1 cellular context compared by ENCODE assay signal in the genomic region with DNA sequence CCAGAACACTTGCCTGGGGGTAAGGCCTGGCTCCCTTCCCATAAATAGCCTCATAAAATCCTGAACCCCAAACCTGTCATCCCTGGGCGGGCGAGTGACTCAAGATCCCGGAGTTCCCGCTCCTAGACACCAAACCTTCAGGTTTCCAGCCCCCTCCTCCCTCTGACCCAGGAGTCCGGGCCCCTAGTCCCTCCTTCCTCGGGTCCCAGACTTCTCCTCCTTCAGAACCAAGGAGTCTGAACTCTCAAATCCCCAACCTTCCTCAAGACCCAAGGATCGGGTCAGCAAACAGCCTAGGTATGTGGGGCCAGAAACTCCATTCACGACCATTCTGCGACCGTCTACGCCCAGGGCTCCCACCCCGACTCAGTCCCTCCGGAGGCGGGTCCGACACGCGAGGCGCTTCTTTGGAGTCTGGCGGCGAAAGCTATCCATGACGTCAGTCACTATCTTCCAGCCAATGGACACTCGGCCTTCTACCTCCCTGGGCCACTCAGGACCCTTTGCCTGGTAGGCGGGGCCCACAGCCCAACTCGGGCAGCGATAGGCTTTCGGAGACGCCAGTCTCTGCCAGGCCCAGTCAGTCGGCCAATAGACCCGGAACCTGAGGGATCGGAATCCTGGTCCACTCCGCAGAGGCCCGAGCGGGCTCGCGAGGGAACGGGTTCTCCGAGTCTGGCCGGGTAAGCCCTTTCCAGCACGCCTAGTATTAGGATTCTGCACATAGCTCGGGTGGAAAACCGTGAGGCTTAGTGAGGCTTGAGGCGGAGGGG.
TF ChIP-seq lines count a peak whose summit lies in the region.

No MANE protein-coding gene starts in this region.

TF ChIP-seq in HEK293, 187 proteins besides CTCF, POLR2A, EP300 and RAD21 (continued from another document and continues in another):
- TF ChIP-seq ZNF10 (tag by site-specific recombination; IDR thresholded peaks at IDR 0.05) (0 out of 2 replicates have a peak, but pooled peaks have one; percentile 13), MEIS1 (CRISPR knock-in tag; IDR thresholded peaks at IDR 0.05; ENCODE audit: borderline replicate concordance) (no peak), PATZ1 (tag by site-specific recombination; IDR thresholded peaks at IDR 0.05) (peak; percentile 92), ZNF629 (tag by site-specific recombination; IDR thresholded peaks at IDR 0.05) (peak; percentile 93), ZNF692 (tag by site-specific recombination; IDR thresholded peaks at IDR 0.05) (peak; percentile 90), ZNF133 (tag by site-specific recombination; IDR thresholded peaks at IDR 0.05) (no peak), ZSCAN16 (tag by site-specific recombination; IDR thresholded peaks at IDR 0.05) (no peak), ZNF501 (tag by site-specific recombination; IDR thresholded peaks at IDR 0.05) (no peak; the same call in 1 of the 2 replicates), ZNF658 (tag by site-specific recombination; IDR thresholded peaks at IDR 0.05) (no peak), FEZF1 (tag by site-specific recombination; IDR thresholded peaks at IDR 0.05) (no peak), PRDM6 (tag by site-specific recombination; IDR thresholded peaks at IDR 0.05) (no peak), ZNF423 (tag by site-specific recombination; IDR thresholded peaks at IDR 0.05) (no peak), ZNF266 (tag by site-specific recombination; IDR thresholded peaks at IDR 0.05; ENCODE audit: low read depth) (no peak), WT1 (tag by site-specific recombination; IDR thresholded peaks at IDR 0.05) (peak; percentile 53), ZNF335 (tag by site-specific recombination; conservative IDR thresholded peaks at IDR 0.05) (peak; percentile 80), ATF2 (tag by site-specific recombination; IDR thresholded peaks at IDR 0.05; ENCODE audit: low read depth) (peak; percentile 100), ZNF112 (tag by site-specific recombination; IDR thresholded peaks at IDR 0.05) (no peak), ZNF664 (tag by site-specific recombination; IDR thresholded peaks at IDR 0.05) (0 out of 2 replicates have a peak, but pooled peaks have one; percentile 17), ZNF2 (tag by site-specific recombination; IDR thresholded peaks at IDR 0.05) (peak; percentile 60; the same call in 1 of the 2 replicates), GLIS2 (tag by site-specific recombination; IDR thresholded peaks at IDR 0.05) (peak; percentile 86), ZSCAN30 (tag by site-specific recombination; IDR thresholded peaks at IDR 0.05) (peak; percentile 68; the same call in 1 of the 2 replicates), ZNF426 (tag by site-specific recombination; IDR thresholded peaks at IDR 0.05) (no peak), ZNF394 (tag by site-specific recombination; IDR thresholded peaks at IDR 0.05; ENCODE audit: borderline replicate concordance) (peak; percentile 44), HOXD13 (CRISPR knock-in tag; IDR thresholded peaks at IDR 0.05; ENCODE audit: borderline replicate concordance) (no peak), SETDB1 (IDR thresholded peaks at IDR 0.05; ENCODE audit: insufficient read length, low read length) (no peak), ZNF843 (tag by site-specific recombination; IDR thresholded peaks at IDR 0.05) (no peak; the same call in 1 of the 2 replicates), OVOL3 (tag by site-specific recombination; IDR thresholded peaks at IDR 0.05) (no peak), IKZF3 (tag by site-specific recombination; IDR thresholded peaks at IDR 0.05) (peak; percentile 85), ZNF561 (tag by site-specific recombination; IDR thresholded peaks at IDR 0.05; ENCODE audit: borderline replicate concordance) (peak; percentile 76), ZNF324 (tag by site-specific recombination; IDR thresholded peaks at IDR 0.05) (peak; percentile 73; the same call in 1 of the 2 replicates)
- TF ChIP-seq, protein P1, sequence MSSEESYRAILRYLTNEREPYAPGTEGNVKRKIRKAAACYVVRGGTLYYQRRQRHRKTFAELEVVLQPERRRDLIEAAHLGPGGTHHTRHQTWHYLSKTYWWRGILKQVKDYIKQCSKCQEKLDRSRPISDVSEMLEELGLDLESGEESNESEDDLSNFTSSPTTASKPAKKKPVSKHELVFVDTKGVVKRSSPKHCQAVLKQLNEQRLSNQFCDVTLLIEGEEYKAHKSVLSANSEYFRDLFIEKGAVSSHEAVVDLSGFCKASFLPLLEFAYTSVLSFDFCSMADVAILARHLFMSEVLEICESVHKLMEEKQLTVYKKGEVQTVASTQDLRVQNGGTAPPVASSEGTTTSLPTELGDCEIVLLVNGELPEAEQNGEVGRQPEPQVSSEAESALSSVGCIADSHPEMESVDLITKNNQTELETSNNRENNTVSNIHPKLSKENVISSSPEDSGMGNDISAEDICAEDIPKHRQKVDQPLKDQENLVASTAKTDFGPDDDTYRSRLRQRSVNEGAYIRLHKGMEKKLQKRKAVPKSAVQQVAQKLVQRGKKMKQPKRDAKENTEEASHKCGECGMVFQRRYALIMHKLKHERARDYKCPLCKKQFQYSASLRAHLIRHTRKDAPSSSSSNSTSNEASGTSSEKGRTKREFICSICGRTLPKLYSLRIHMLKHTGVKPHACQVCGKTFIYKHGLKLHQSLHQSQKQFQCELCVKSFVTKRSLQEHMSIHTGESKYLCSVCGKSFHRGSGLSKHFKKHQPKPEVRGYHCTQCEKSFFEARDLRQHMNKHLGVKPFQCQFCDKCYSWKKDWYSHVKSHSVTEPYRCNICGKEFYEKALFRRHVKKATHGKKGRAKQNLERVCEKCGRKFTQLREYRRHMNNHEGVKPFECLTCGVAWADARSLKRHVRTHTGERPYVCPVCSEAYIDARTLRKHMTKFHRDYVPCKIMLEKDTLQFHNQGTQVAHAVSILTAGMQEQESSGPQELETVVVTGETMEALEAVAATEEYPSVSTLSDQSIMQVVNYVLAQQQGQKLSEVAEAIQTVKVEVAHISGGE (tag by site-specific recombination; conservative IDR thresholded peaks at IDR 0.05; ENCODE audit: low read depth), result peak; percentile 46
- TF ChIP-seq, protein P2, sequence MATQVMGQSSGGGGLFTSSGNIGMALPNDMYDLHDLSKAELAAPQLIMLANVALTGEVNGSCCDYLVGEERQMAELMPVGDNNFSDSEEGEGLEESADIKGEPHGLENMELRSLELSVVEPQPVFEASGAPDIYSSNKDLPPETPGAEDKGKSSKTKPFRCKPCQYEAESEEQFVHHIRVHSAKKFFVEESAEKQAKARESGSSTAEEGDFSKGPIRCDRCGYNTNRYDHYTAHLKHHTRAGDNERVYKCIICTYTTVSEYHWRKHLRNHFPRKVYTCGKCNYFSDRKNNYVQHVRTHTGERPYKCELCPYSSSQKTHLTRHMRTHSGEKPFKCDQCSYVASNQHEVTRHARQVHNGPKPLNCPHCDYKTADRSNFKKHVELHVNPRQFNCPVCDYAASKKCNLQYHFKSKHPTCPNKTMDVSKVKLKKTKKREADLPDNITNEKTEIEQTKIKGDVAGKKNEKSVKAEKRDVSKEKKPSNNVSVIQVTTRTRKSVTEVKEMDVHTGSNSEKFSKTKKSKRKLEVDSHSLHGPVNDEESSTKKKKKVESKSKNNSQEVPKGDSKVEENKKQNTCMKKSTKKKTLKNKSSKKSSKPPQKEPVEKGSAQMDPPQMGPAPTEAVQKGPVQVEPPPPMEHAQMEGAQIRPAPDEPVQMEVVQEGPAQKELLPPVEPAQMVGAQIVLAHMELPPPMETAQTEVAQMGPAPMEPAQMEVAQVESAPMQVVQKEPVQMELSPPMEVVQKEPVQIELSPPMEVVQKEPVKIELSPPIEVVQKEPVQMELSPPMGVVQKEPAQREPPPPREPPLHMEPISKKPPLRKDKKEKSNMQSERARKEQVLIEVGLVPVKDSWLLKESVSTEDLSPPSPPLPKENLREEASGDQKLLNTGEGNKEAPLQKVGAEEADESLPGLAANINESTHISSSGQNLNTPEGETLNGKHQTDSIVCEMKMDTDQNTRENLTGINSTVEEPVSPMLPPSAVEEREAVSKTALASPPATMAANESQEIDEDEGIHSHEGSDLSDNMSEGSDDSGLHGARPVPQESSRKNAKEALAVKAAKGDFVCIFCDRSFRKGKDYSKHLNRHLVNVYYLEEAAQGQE (tag by site-specific recombination; IDR thresholded peaks at IDR 0.05), result no peak
- TF ChIP-seq, protein P3, sequence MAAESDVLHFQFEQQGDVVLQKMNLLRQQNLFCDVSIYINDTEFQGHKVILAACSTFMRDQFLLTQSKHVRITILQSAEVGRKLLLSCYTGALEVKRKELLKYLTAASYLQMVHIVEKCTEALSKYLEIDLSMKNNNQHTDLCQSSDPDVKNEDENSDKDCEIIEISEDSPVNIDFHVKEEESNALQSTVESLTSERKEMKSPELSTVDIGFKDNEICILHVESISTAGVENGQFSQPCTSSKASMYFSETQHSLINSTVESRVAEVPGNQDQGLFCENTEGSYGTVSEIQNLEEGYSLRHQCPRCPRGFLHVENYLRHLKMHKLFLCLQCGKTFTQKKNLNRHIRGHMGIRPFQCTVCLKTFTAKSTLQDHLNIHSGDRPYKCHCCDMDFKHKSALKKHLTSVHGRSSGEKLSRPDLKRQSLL (tag by site-specific recombination; IDR thresholded peaks at IDR 0.05), result 0 out of 2 replicates have a peak, but pooled peaks have one; percentile 1
- TF ChIP-seq, protein P4, sequence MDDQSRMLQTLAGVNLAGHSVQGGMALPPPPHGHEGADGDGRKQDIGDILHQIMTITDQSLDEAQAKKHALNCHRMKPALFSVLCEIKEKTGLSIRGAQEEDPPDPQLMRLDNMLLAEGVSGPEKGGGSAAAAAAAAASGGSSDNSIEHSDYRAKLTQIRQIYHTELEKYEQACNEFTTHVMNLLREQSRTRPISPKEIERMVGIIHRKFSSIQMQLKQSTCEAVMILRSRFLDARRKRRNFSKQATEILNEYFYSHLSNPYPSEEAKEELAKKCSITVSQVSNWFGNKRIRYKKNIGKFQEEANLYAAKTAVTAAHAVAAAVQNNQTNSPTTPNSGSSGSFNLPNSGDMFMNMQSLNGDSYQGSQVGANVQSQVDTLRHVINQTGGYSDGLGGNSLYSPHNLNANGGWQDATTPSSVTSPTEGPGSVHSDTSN (CRISPR knock-in tag; IDR thresholded peaks at IDR 0.05), result peak; percentile 97
- TF ChIP-seq, protein P5, sequence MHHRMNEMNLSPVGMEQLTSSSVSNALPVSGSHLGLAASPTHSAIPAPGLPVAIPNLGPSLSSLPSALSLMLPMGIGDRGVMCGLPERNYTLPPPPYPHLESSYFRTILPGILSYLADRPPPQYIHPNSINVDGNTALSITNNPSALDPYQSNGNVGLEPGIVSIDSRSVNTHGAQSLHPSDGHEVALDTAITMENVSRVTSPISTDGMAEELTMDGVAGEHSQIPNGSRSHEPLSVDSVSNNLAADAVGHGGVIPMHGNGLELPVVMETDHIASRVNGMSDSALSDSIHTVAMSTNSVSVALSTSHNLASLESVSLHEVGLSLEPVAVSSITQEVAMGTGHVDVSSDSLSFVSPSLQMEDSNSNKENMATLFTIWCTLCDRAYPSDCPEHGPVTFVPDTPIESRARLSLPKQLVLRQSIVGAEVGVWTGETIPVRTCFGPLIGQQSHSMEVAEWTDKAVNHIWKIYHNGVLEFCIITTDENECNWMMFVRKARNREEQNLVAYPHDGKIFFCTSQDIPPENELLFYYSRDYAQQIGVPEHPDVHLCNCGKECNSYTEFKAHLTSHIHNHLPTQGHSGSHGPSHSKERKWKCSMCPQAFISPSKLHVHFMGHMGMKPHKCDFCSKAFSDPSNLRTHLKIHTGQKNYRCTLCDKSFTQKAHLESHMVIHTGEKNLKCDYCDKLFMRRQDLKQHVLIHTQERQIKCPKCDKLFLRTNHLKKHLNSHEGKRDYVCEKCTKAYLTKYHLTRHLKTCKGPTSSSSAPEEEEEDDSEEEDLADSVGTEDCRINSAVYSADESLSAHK (tag by site-specific recombination; IDR thresholded peaks at IDR 0.05), result peak; percentile 63; the same call in 1 of the 2 replicates
